ENCODE assay signal across 8 cellular contexts in the genomic region with DNA sequence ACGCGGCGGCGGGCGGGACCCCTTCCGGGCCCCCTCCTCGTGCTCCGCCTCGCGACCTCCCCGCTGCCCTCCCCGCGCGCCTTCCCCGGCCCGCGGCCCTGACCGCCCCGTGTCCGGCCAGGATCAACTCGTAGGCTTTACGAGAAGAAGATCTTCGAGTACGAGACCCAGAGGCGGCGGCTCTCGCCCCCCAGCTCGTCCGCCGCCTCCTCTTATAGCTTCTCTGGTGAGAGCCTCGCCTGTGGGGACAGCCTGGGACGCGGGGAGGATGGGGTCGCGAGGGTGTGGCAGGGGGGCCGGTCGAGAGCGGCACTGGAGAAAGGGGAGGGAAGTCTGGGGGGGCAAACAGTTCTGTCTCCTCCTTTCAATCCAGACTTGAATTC. TPM values are rescaled to one million over a fixed set of nuclear protein-coding genes. Genes with fewer than 3 reads are reported as not detected.
DNase-seq lines count a peak whose midpoint lies in the region; ATAC-seq, FAIRE-seq and TF ChIP-seq lines count a peak whose summit lies in the region.

No MANE protein-coding gene starts in this region.

- CTCF ChIA-PET in Caco-2 (lab: Charles Lee) = no interaction called here

- peak overlapping the region; percentile 94 for H3K27ac Mint-ChIP-seq in Caco-2 (ENCODE audit: unreplicated experiment)
- H3K27ac Mint-ChIP-seq in effector memory CD8-positive, alpha-beta T cell = peak overlapping the region; percentile 93 to 96

- intact Hi-C loops in Caco-2 (cut with micrococcal nuclease; ENCODE audit: unreplicated experiment) = loop anchor here (10.0 kb wide), 1 partner anchor 405 kb away; a partner anchor contains a TSS

- no peak for FAIRE-seq in GM12892 (lab: Jason Lieb, UNC)

- no peak overlapping the region; the same call in 1 of the 2 replicates for H2AFZ ChIP-seq in Karpas-422 (ENCODE audit: low read length)
- no peak overlapping the region for H2AFZ ChIP-seq in neuron (ENCODE audit: low read depth, low read length)

- DNase-seq in Caco-2 = no peak
- no peak for DNase-seq in Karpas-422
- DNase-seq in effector memory CD8-positive, alpha-beta T cell = no peak
- DNase-seq in NK-92 (lab: John Stamatoyannopoulos, UW; ENCODE audit: unreplicated experiment) = no peak
- DNase-seq in DMS53 treated with DMSO at 0.1 percent for 48 hours (lab: John Stamatoyannopoulos, UW; ENCODE audit: unreplicated experiment) = no peak
- no peak for DNase-seq in GM12892 (ENCODE audit: insufficient read length)

- TF ChIP-seq POLR2A in GM12892 (IDR thresholded peaks at IDR 0.05; ENCODE audit: low read depth, low read length) = no peak

- peak overlapping the region; percentile 81 for H3K4me3 ChIP-seq in Caco-2 (ENCODE audit: low read depth, low read length)
- H3K4me3 ChIP-seq in Karpas-422 (ENCODE audit: low read length) = peak overlapping the region; percentile 85
- peak overlapping the region; percentile 67 for H3K4me3 ChIP-seq in neuron (ENCODE audit: low read length)

- ATAC-seq in effector memory CD8-positive, alpha-beta T cell (replicated peaks) = no peak
- no peak for ATAC-seq in HG03354 (IDR thresholded peaks at IDR 0.05; ENCODE audit: poor library complexity, severe bottlenecking, unreplicated experiment)

- H3K27me3 ChIP-seq in Caco-2 (replicated peaks; ENCODE audit: control insufficient read depth, insufficient read depth, low read length) = no peaks in the 10 kb centered on the region
- H3K27me3 ChIP-seq in Karpas-422 (ENCODE audit: low read length) = no peaks in the 10 kb centered on the region
- no peaks in the 10 kb centered on the region for H3K27me3 ChIP-seq in neuron (ENCODE audit: insufficient read depth, low read length)

- peak overlapping the region; percentile 80 for H3K4me2 ChIP-seq in Karpas-422 (ENCODE audit: low read depth, low read length, poor library complexity, severe bottlenecking)

- H3K9me2 ChIP-seq in Karpas-422 (replicated peaks; ENCODE audit: insufficient read depth, low read length) = no peaks in the 10 kb centered on the region

- no peak for TF ChIP-seq CTCF in Caco-2 (IDR thresholded peaks at IDR 0.05; ENCODE audit: insufficient read depth in 1 of 2, low read depth in 1 of 2, low read length in 1 of 2, severe bottlenecking in 1 of 2, unreplicated experiment in 1 of 2)

- no peaks in the 10 kb centered on the region for H4K20me1 ChIP-seq in Karpas-422 (ENCODE audit: insufficient read depth, low read depth, low read length)

- peak overlapping the region; percentile 64 for H3K27ac ChIP-seq in Karpas-422 (ENCODE audit: low read length)

- no peaks in the 10 kb centered on the region for H3K4me1 ChIP-seq in Caco-2
- H3K4me1 ChIP-seq in Karpas-422 (ENCODE audit: low read length) = peaks cover 23% of the 10 kb centered on the region
- peaks cover 19% of the 10 kb centered on the region for H3K4me1 ChIP-seq in neuron (ENCODE audit: insufficient read depth, low read length)

- H3K79me2 ChIP-seq in Karpas-422 (ENCODE audit: low read length) = peaks cover 11% of the 10 kb centered on the region

- H3K36me3 Mint-ChIP-seq in Caco-2 (ENCODE audit: insufficient read depth, unreplicated experiment) = peaks cover 63% of the 10 kb centered on the region
- peaks cover 52% of the 10 kb centered on the region for H3K36me3 Mint-ChIP-seq in effector memory CD8-positive, alpha-beta T cell (ENCODE audit: insufficient read depth)

- peaks cover 2% of the 10 kb centered on the region; the same call in 1 of the 2 replicates for H3K36me3 ChIP-seq in Caco-2 (ENCODE audit: control insufficient read depth, insufficient read depth, low read length)
- H3K36me3 ChIP-seq in Karpas-422 (ENCODE audit: insufficient read depth, low read length) = no peaks in the 10 kb centered on the region
- peaks cover 3% of the 10 kb centered on the region for H3K36me3 ChIP-seq in neuron (ENCODE audit: insufficient read depth, low read length)

- no peaks in the 10 kb centered on the region for H3K27me3 Mint-ChIP-seq in Caco-2 (ENCODE audit: insufficient read depth, unreplicated experiment)
- no peaks in the 10 kb centered on the region for H3K27me3 Mint-ChIP-seq in effector memory CD8-positive, alpha-beta T cell

- H3K9me3 Mint-ChIP-seq in Caco-2 (ENCODE audit: unreplicated experiment) = no peaks in the 10 kb centered on the region
- no peaks in the 10 kb centered on the region for H3K9me3 Mint-ChIP-seq in effector memory CD8-positive, alpha-beta T cell

- no TSS peak for BruUV-seq in Caco-2 (replicated peaks; lab: Mats Ljungman, UMichigan)

- H3K4me3 Mint-ChIP-seq in Caco-2 (ENCODE audit: unreplicated experiment) = peak overlapping the region; percentile 80
- H3K4me3 Mint-ChIP-seq in effector memory CD8-positive, alpha-beta T cell = peak overlapping the region; percentile 79 to 82

- peaks cover 6% of the 10 kb centered on the region for H3K4me1 Mint-ChIP-seq in Caco-2 (ENCODE audit: low read depth, unreplicated experiment)
- peaks cover 12% of the 10 kb centered on the region in 2 donors for H3K4me1 Mint-ChIP-seq in effector memory CD8-positive, alpha-beta T cell (ENCODE audit: low read depth in 2 of 2)

- peak overlapping the region; percentile 95 for H3K9ac ChIP-seq in Karpas-422 (ENCODE audit: low read length)

- H3K9me3 ChIP-seq in Caco-2 (no peaks in the 10 kb centered on the region), Karpas-422 (ENCODE audit: low read length) (no peaks in the 10 kb centered on the region), neuron (ENCODE audit: low read length) (no peaks in the 10 kb centered on the region)

- POLR2A ChIA-PET in Caco-2 (lab: Charles Lee) = interaction anchor here (0.6 to 1.5 kb wide), 3 partner anchors 8 to 111 kb away, joined by 3 to 5 read pairs (median 5); a partner anchor contains a TSS

RNA-seq across cellular contexts. Expression of a gene that starts 0.5 kb away (rescaled TPM):
- total RNA-seq in Caco-2 (2022) = 67.2 and 70.1 TPM in 2 replicates
- total RNA-seq in Karpas-422 (2014; rRNA removed; shearing (Covaris generic); ENCODE audit: low replicate concordance) = 19.5 and 20.7 TPM in 2 replicates
- polyA plus RNA-seq in GM12892 (2012; ENCODE audit: missing spikeins) = 41.4 TPM

RNA-seq across cellular contexts. Expression of a gene that starts 5.1 kb away (rescaled TPM):
- 546 and 634 TPM in 2 replicates for total RNA-seq in Caco-2 (2022)
- 46.3 and 89.6 TPM in 2 replicates for total RNA-seq in Karpas-422 (2014; rRNA removed; shearing (Covaris generic); ENCODE audit: low replicate concordance)
- polyA plus RNA-seq in GM12892 (2012; ENCODE audit: missing spikeins) = 131 TPM

RNA-seq across cellular contexts. Expression of a gene that starts 18.6 kb away (rescaled TPM):
- total RNA-seq in Caco-2 (2022) = 2,081 and 2,086 TPM in 2 replicates
- total RNA-seq in Karpas-422 (2014; rRNA removed; shearing (Covaris generic); ENCODE audit: low replicate concordance) = 4,110 and 4,432 TPM in 2 replicates
- polyA plus RNA-seq in GM12892 (2012; ENCODE audit: missing spikeins) = 3,825 TPM

RNA-seq across cellular contexts. Expression of a gene that starts 29.5 kb away (rescaled TPM):
- total RNA-seq in Caco-2 (2022) = 8.8 and 9.7 TPM in 2 replicates
- total RNA-seq in Karpas-422 (2014; rRNA removed; shearing (Covaris generic); ENCODE audit: low replicate concordance) = 17.6 and 30.8 TPM in 2 replicates
- 12.3 TPM for polyA plus RNA-seq in GM12892 (2012; ENCODE audit: missing spikeins)

RNA-seq across cellular contexts. Expression of a gene that starts 31.8 kb away (rescaled TPM):
- total RNA-seq in Caco-2 (2022) = 30.2 and 34.0 TPM in 2 replicates
- 22.1 and 39.0 TPM in 2 replicates for total RNA-seq in Karpas-422 (2014; rRNA removed; shearing (Covaris generic); ENCODE audit: low replicate concordance)
- polyA plus RNA-seq in GM12892 (2012; ENCODE audit: missing spikeins) = 26.3 TPM
